8 cellular contexts compared by ENCODE assay signal in genomic region chr4:57080781-57081650, GRCh38. TPM values are rescaled to one million over a fixed set of nuclear protein-coding genes. Genes with fewer than 3 reads are reported as not detected.
DNase-seq lines count a peak whose midpoint lies in the region; ATAC-seq and TF ChIP-seq lines count a peak whose summit lies in the region.
"Had no signal": no experiment of that assay in that cellular context is flagged by ENCODE, and none has a peak within 500 bp of the region (broad histone marks: within the 10 kb centered on the region; RNA-seq: fewer than 3 reads in every experiment).

No MANE protein-coding gene starts in this region.

- no peak overlapping the region for H4K8ac ChIP-seq in mesendoderm (ENCODE audit: low read depth, low read length)

- WGBS in mesendoderm (ENCODE audit: extremely low coverage, insufficient coverage, low lambda C conversion rate): no CpG with 5 or more reads among the region's 5 CpGs

- no peak overlapping the region for H3K23ac ChIP-seq in mesendoderm (ENCODE audit: low read length)

- peak overlapping the region; percentile 52 for H2BK120ac ChIP-seq in mesendoderm (ENCODE audit: low read depth, low read length)

- H3K9me3 ChIP-seq in upper lobe of right lung: no peaks in the 10 kb centered on the region

- H3K4me3 ChIP-seq in dorsolateral prefrontal cortex (no peak overlapping the region), mesendoderm (ENCODE audit: low read length) (no peak overlapping the region), upper lobe of right lung (no peak overlapping the region)

- ATAC-seq in upper lobe of right lung (peak; percentile 50), HG03442 (IDR thresholded peaks at IDR 0.05; ENCODE audit: unreplicated experiment) (no peak)
- no peak for ATAC-seq in stimulated activated naive CD8-positive, alpha-beta T cell treated with anti-CD3 and anti-CD28 coated beads, Interleukin-15, Interleukin-2, amounts not matched to agents 100 U/mL and 50 U/mL, for 24 hours
- ATAC-seq: activated T-helper 17 cell treated with anti-CD3 and anti-CD28 coated beads, Interleukin-2, amount 50 U/mL, for 72 hours had no signal

- H3K9ac ChIP-seq in mesendoderm (ENCODE audit: low read length): no peak overlapping the region

- H3K27ac ChIP-seq in dorsolateral prefrontal cortex (peak overlapping the region in 43 of 59 donors; percentile 3 to 88 (median 46)), mesendoderm (ENCODE audit: low read depth, low read length) (peak overlapping the region; percentile 84), upper lobe of right lung (peak overlapping the region; percentile 34)

- no peak overlapping the region for H2AK5ac ChIP-seq in mesendoderm (ENCODE audit: low read length)

- no peak overlapping the region for H3K4me2 ChIP-seq in mesendoderm (ENCODE audit: low read length)

- H2BK15ac ChIP-seq in mesendoderm (replicated peaks; ENCODE audit: low read depth): no peak overlapping the region

- H3K27me3 ChIP-seq in dorsolateral prefrontal cortex: peaks cover 0 to 8% (median 0%) of the 10 kb centered on the region in 45 donors
- H3K27me3 ChIP-seq in mesendoderm (ENCODE audit: insufficient read depth, low read length, poor library complexity): no peaks in the 10 kb centered on the region
- H3K27me3 ChIP-seq in upper lobe of right lung: no peaks in the 10 kb centered on the region

- intact Hi-C loops in dorsolateral prefrontal cortex (cut with DNase I): no loop called here
- intact Hi-C loops in upper lobe of right lung (cut with DNase I): no loop called here

- H3K36me3 ChIP-seq in mesendoderm (ENCODE audit: control insufficient read depth, insufficient read depth, low read length): no peaks in the 10 kb centered on the region
- H3K36me3 ChIP-seq in upper lobe of right lung: no peaks in the 10 kb centered on the region

- no peaks in the 10 kb centered on the region for H3K79me1 ChIP-seq in mesendoderm (ENCODE audit: low read length)

- H3K18ac ChIP-seq in mesendoderm (ENCODE audit: low read length): peak overlapping the region; percentile 65

- no peak for TF ChIP-seq CTCF in dorsolateral prefrontal cortex (IDR thresholded peaks at IDR 0.05 in 54 of 56, conservative IDR thresholded peaks at IDR 0.05 in 2 of 56; ENCODE audit: low read depth in 1 of 56, partially characterized antibody in 56 of 56)
- TF ChIP-seq CTCF in upper lobe of right lung (IDR thresholded peaks at IDR 0.05): no peak

- H2BK5ac ChIP-seq in mesendoderm (ENCODE audit: low read length): no peak overlapping the region

- no peak overlapping the region for H4K5ac ChIP-seq in mesendoderm (ENCODE audit: low read length)

- H3K4ac ChIP-seq in mesendoderm (ENCODE audit: low read depth, low read length): peak overlapping the region; percentile 71

- H3K4me1 ChIP-seq in mesendoderm (ENCODE audit: control insufficient read depth, low read depth, low read length) (peaks cover 9% of the 10 kb centered on the region), upper lobe of right lung (peaks cover 41% of the 10 kb centered on the region)

- peak overlapping the region; percentile 58 for H3K56ac ChIP-seq in mesendoderm (ENCODE audit: low read length)

- peak; percentile 81 for DNase-seq in NCI-H226
- no peak for DNase-seq in dorsolateral prefrontal cortex
- DNase-seq in mesendoderm: peak; percentile 69
- DNase-seq in upper lobe of right lung: no peak
- no peak for DNase-seq in stimulated activated naive CD8-positive, alpha-beta T cell treated with anti-CD3 and anti-CD28 coated beads, Interleukin-15, Interleukin-2, amounts not matched to agents 100 U/mL and 50 U/mL, for 24 hours
- DNase-seq in activated CD4-positive, alpha-beta T cell treated with anti-CD3 and anti-CD28 coated beads, Interleukin-2, amount 50 U/mL, for 1 hour: no peak

- no peaks in the 10 kb centered on the region for H3K79me2 ChIP-seq in mesendoderm (ENCODE audit: control insufficient read depth, insufficient read depth, low read length)

RNA-seq across cellular contexts. Expression of gene IGFBP7, which starts 29.2 kb away (rescaled TPM):
- total RNA-seq in dorsolateral prefrontal cortex: 100 to 1,000 TPM in 81 of 120 experiments, 10 to 100 TPM in 39; 55.7 to 267 (median 113) TPM
- 3.1 TPM for polyA plus RNA-seq in mesendoderm (2013, experiment 1 of 2)
- polyA plus RNA-seq in mesendoderm (2013, experiment 2 of 2): 3.3 TPM
- 661 TPM for total RNA-seq in upper lobe of right lung
- total RNA-seq: activated T-helper 17 cell treated with anti-CD3 and anti-CD28 coated beads, Interleukin-2, amount 50 U/mL, for 72 hours had no signal

Comparison
In these comparisons a context has a peak if more than half of its experiments do, and no peak if none do; other contexts are left out.
1. DNase-seq: peak in NCI-H226 (single experiment) and mesendoderm (single experiment); none in dorsolateral prefrontal cortex (0 of 10), upper lobe of right lung (single experiment), stimulated activated naive CD8-positive, alpha-beta T cell treated with anti-CD3 and anti-CD28 coated beads, Interleukin-15, Interleukin-2, amounts not matched to agents 100 U/mL and 50 U/mL, for 24 hours (single experiment) and activated CD4-positive, alpha-beta T cell treated with anti-CD3 and anti-CD28 coated beads, Interleukin-2, amount 50 U/mL, for 1 hour (single experiment).
2. H3K27ac ChIP-seq: peak in every context shown above with its lines; median percentile 84 in mesendoderm; 46 in dorsolateral prefrontal cortex; 34 in upper lobe of right lung.